Comparison of ENCODE assay signal across 12 cellular contexts in the genomic region with DNA sequence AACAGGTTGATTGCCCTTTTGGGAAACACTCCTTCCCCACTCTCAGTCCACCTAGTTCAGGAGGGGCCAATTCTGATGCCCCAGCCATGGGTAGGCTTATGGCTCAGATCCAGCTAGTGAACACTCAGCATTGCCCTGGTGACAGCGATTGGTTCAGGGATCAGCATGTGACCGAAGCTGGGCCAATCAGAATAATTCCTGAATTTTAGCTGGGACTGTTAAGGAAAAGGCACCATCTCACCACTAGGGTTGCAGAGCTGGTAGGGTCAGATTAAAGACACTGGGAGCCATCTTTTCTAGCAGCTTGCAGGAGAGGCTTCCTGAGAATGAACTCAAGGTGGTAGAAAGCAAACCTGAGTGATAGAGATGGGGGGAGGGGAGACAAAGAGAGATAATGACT. TPM values are rescaled to one million over a fixed set of nuclear protein-coding genes. Genes with fewer than 3 reads are reported as not detected.
DNase-seq lines count a peak whose midpoint lies in the region; ATAC-seq and TF ChIP-seq lines count a peak whose summit lies in the region.
"Had no signal": no experiment of that assay in that cellular context is flagged by ENCODE, and none has a peak within 500 bp of the region (broad histone marks: within the 10 kb centered on the region; RNA-seq: fewer than 3 reads in every experiment).

No MANE protein-coding gene starts in this region.

- CTCF ChIA-PET in WTC11 (lab: Charles Lee), result interaction anchor here (0.5 to 1.8 kb wide), 13 partner anchors 8 to 235 kb away, joined by 3 to 8 read pairs (median 4); no protein-coding TSS in a partner anchor

- POLR2A ChIA-PET in WTC11 (lab: Charles Lee), result interaction anchor here (0.6 kb wide), 1 partner anchor 82 kb away, joined by 5 read pairs; no protein-coding TSS in a partner anchor

- H3K4me1 ChIP-seq in right atrium auricular region, result no peaks in the 10 kb centered on the region

- no peak for TF ChIP-seq CTCF in WTC11 (IDR thresholded peaks at IDR 0.05)
- no peak for TF ChIP-seq CTCF in right atrium auricular region (IDR thresholded peaks at IDR 0.05)

- DNase-seq in ELF-1 (ENCODE audit: low read depth, low spot score) (peak; percentile 55), HuH-7.5 (ENCODE audit: low spot score) (peak; percentile 32), WTC11 (ENCODE audit: low spot score) (peak; percentile 25), kidney tubule cell (ENCODE audit: low spot score) (peak; percentile 11), right atrium auricular region (ENCODE audit: low spot score) (no peak)
- DNase-seq in natural killer cell treated with Interleukin-12 subunit alpha and Interleukin-12 subunit beta and Interleukin-15 and Interleukin-18, amount 100 ng/mL, for 72 hours (ENCODE audit: low spot score), result no peak
- DNase-seq in effector CD8-positive, alpha-beta T cell (lab: John Stamatoyannopoulos, UW), result no peak
- DNase-seq: activated CD8-positive, alpha-beta memory T cell treated with anti-CD3 and anti-CD28 coated beads for 24 hours; sigmoid colon; stimulated activated naive CD4-positive, alpha-beta T cell had no signal

- no peak overlapping the region for H3K27ac ChIP-seq in right atrium auricular region
- H3K27ac ChIP-seq: sigmoid colon had no signal

- H3K27me3 ChIP-seq in right atrium auricular region, result no peaks in the 10 kb centered on the region
- H3K27me3 ChIP-seq: sigmoid colon had no signal

- no peaks in the 10 kb centered on the region for H3K4me1 Mint-ChIP-seq in WTC11
- no peaks in the 10 kb centered on the region for H3K4me1 Mint-ChIP-seq in natural killer cell treated with Interleukin-12 subunit alpha and Interleukin-12 subunit beta and Interleukin-15 and Interleukin-18, amount 100 ng/mL, for 72 hours (ENCODE audit: low read depth in 2 of 2)

- ATAC-seq in WTC11 (peak; percentile 86), HG02885 (IDR thresholded peaks at IDR 0.05; ENCODE audit: poor library complexity, unreplicated experiment) (no peak)
- no peak for ATAC-seq in natural killer cell treated with Interleukin-12 subunit alpha and Interleukin-12 subunit beta and Interleukin-15 and Interleukin-18, amount 100 ng/mL, for 72 hours

- no peaks in the 10 kb centered on the region for H3K36me3 ChIP-seq in right atrium auricular region
- H3K36me3 ChIP-seq: sigmoid colon had no signal

- H3K27ac Mint-ChIP-seq in WTC11, result no peak overlapping the region
- H3K27ac Mint-ChIP-seq in natural killer cell treated with Interleukin-12 subunit alpha and Interleukin-12 subunit beta and Interleukin-15 and Interleukin-18, amount 100 ng/mL, for 72 hours, result no peak overlapping the region

- no peaks in the 10 kb centered on the region for H3K36me3 Mint-ChIP-seq in WTC11
- H3K36me3 Mint-ChIP-seq in natural killer cell treated with Interleukin-12 subunit alpha and Interleukin-12 subunit beta and Interleukin-15 and Interleukin-18, amount 100 ng/mL, for 72 hours, result no peaks in the 10 kb centered on the region
- H3K36me3 Mint-ChIP-seq: brain had no signal

- H3K4me3 ChIP-seq in right atrium auricular region, result no peak overlapping the region
- H3K4me3 ChIP-seq: sigmoid colon had no signal

- H3K9me3 ChIP-seq in right atrium auricular region, result no peaks in the 10 kb centered on the region
- H3K9me3 ChIP-seq: sigmoid colon had no signal

- no peaks in the 10 kb centered on the region for H3K27me3 Mint-ChIP-seq in WTC11 (ENCODE audit: low read depth)
- peaks cover 0 to 13% of the 10 kb centered on the region in 2 donors for H3K27me3 Mint-ChIP-seq in natural killer cell treated with Interleukin-12 subunit alpha and Interleukin-12 subunit beta and Interleukin-15 and Interleukin-18, amount 100 ng/mL, for 72 hours

- H3K4me3 Mint-ChIP-seq in WTC11, result no peak overlapping the region
- H3K4me3 Mint-ChIP-seq in natural killer cell treated with Interleukin-12 subunit alpha and Interleukin-12 subunit beta and Interleukin-15 and Interleukin-18, amount 100 ng/mL, for 72 hours, result no peak overlapping the region
- H3K4me3 Mint-ChIP-seq: brain had no signal

- H3K9me3 Mint-ChIP-seq in WTC11, result peaks cover 5% of the 10 kb centered on the region
- H3K9me3 Mint-ChIP-seq in natural killer cell treated with Interleukin-12 subunit alpha and Interleukin-12 subunit beta and Interleukin-15 and Interleukin-18, amount 100 ng/mL, for 72 hours, result no peaks in the 10 kb centered on the region
- H3K9me3 Mint-ChIP-seq: brain had no signal

TF ChIP-seq in WTC11, 78 proteins besides CTCF, POLR2A, EP300 and RAD21:
- TF ChIP-seq MYBL2 (CRISPR knock-in tag; IDR thresholded peaks at IDR 0.05) (no peak), NFYB (CRISPR knock-in tag; conservative IDR thresholded peaks at IDR 0.05; ENCODE audit: low read depth) (peak; percentile 86), ZNF671 (CRISPR knock-in tag; IDR thresholded peaks at IDR 0.05) (no peak)
- TF ChIP-seq, protein P1, sequence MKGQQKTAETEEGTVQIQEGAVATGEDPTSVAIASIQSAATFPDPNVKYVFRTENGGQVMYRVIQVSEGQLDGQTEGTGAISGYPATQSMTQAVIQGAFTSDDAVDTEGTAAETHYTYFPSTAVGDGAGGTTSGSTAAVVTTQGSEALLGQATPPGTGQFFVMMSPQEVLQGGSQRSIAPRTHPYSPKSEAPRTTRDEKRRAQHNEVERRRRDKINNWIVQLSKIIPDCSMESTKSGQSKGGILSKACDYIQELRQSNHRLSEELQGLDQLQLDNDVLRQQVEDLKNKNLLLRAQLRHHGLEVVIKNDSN (CRISPR knock-in tag; IDR thresholded peaks at IDR 0.05), result peak; percentile 86
- TF ChIP-seq, protein P2, sequence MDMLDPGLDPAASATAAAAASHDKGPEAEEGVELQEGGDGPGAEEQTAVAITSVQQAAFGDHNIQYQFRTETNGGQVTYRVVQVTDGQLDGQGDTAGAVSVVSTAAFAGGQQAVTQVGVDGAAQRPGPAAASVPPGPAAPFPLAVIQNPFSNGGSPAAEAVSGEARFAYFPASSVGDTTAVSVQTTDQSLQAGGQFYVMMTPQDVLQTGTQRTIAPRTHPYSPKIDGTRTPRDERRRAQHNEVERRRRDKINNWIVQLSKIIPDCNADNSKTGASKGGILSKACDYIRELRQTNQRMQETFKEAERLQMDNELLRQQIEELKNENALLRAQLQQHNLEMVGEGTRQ (CRISPR knock-in tag; IDR thresholded peaks at IDR 0.05), result peak; percentile 91

RNA-seq across cellular contexts. Expression of a gene that starts 44.4 kb away (rescaled TPM):
- 0.64 to 1.5 TPM (median 0.76 TPM) in 3 replicates for total RNA-seq in WTC11 (2021)
- total RNA-seq in right atrium auricular region, result 1 to 10 TPM in 1 of 2 donors, under 1 TPM in 1; 0.30 to 2.6 TPM
- total RNA-seq in natural killer cell treated with Interleukin-12 subunit alpha and Interleukin-12 subunit beta and Interleukin-15 and Interleukin-18, amount 100 ng/mL, for 72 hours, result under 1 TPM in 1 of 2 donors, not detected in 1; 0.17 TPM

Comparison
In these comparisons a context has a peak if more than half of its experiments do, and no peak if none do; other contexts are left out.
1. DNase-seq: peak in ELF-1 (single experiment), HuH-7.5 (single experiment), WTC11 (single experiment) and kidney tubule cell (single experiment); none in right atrium auricular region (single experiment), natural killer cell treated with Interleukin-12 subunit alpha and Interleukin-12 subunit beta and Interleukin-15 and Interleukin-18, amount 100 ng/mL, for 72 hours (single experiment) and effector CD8-positive, alpha-beta T cell (single experiment).